9 cellular contexts compared by ENCODE assay signal in the genomic region with DNA sequence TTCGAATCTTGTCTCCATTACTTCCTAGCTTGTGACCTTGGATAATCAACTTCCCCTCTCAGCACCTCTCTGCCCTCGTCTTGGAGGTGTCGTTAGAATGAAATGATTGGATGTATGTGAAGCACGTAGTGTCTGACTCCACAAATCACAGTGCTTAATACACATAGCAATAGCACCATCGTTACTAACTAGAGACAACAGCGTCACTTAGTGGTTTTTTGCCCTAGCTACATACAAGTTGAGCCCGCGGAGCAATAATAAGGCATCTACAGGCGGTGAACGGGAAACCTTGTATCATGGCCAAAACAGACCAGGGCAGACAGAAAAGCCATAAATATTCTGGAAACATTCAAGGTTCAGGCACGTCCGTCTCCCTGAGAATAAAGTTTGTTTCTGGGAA.
DNase-seq lines count a peak whose midpoint lies in the region; ATAC-seq and TF ChIP-seq lines count a peak whose summit lies in the region.
"Had no signal": no experiment of that assay in that cellular context is flagged by ENCODE, and none has a peak within 500 bp of the region (broad histone marks: within the 10 kb centered on the region; RNA-seq: fewer than 3 reads in every experiment).

No MANE protein-coding gene starts in this region.

- POLR2A ChIA-PET in SK-N-SH (lab: Yijun Ruan, JAX) = no interaction called here

- H3F3A ChIP-seq in SK-N-SH (replicated peaks; ENCODE audit: insufficient read depth) = no peaks in the 10 kb centered on the region

- no peaks in the 10 kb centered on the region for H3K9me2 ChIP-seq in SK-N-SH

- ATAC-seq in SK-N-SH treated with all-trans-retinoic acid at 6 μM for 48 hours (no peak), sciatic nerve (no peak), GM18519 (IDR thresholded peaks at IDR 0.05; ENCODE audit: low FRiP score, unreplicated experiment) (no peak), HG03378 (IDR thresholded peaks at IDR 0.05; ENCODE audit: unreplicated experiment) (no peak)

- no peaks in the 10 kb centered on the region for H3K27me3 ChIP-seq in SK-N-SH (ENCODE audit: insufficient read depth)
- no peaks in the 10 kb centered on the region for H3K27me3 ChIP-seq in testis

- DNase-seq in SK-N-SH = peak; percentile 42
- DNase-seq in NOMO-1 (lab: John Stamatoyannopoulos, UW; ENCODE audit: unreplicated experiment in 2 of 2) = peak; percentile 30 to 72
- DNase-seq in erythroblast (lab: John Stamatoyannopoulos, UW) = peak; percentile 23 to 26
- DNase-seq in testis = peak; percentile 27
- no peak for DNase-seq in sciatic nerve (ENCODE audit: low spot score)

- no peak for TF ChIP-seq POLR2A in erythroblast (IDR thresholded peaks at IDR 0.05; ENCODE audit: low read length)
- TF ChIP-seq POLR2A in testis (IDR thresholded peaks at IDR 0.05) = no peak

- H3K4me2 ChIP-seq in SK-N-SH = no peak overlapping the region
- H3K4me2 ChIP-seq: KMS-11 had no signal

- H3K4me1 ChIP-seq in SK-N-SH (ENCODE audit: control insufficient read depth in 1 of 2, insufficient read depth in 2 of 2, low read depth in 1 of 2, low read length in 1 of 2) (no peaks in the 10 kb centered on the region), testis (no peaks in the 10 kb centered on the region)

- CTCF ChIA-PET in SK-N-SH (lab: Yijun Ruan, JAX) = interaction anchor here (0.6 to 8.0 kb wide), 5 partner anchors 8 to 112 kb away, joined by 3 to 63 read pairs (median 10); no protein-coding TSS in a partner anchor

- no peak overlapping the region for H3K9ac ChIP-seq in SK-N-SH
- H3K9ac ChIP-seq: KMS-11 had no signal

- TF ChIP-seq CTCF in SK-N-SH (IDR thresholded peaks at IDR 0.05) (peak; percentile 33), testis (IDR thresholded peaks at IDR 0.05) (peak in 1 of 3 experiments; percentile 12)

- no peaks in the 10 kb centered on the region for H3K79me2 ChIP-seq in SK-N-SH (ENCODE audit: insufficient read depth)

- H3K27ac ChIP-seq in SK-N-SH (ENCODE audit: low read depth in 2 of 2, low read length in 1 of 2) (no peak overlapping the region), testis (no peak overlapping the region)
- H3K27ac ChIP-seq: KMS-11 had no signal

- peak; percentile 64 for TF ChIP-seq RAD21 in SK-N-SH (IDR thresholded peaks at IDR 0.05; ENCODE audit: low read length)

- no peak overlapping the region for H3K4me3 ChIP-seq in SK-N-SH (ENCODE audit: low read depth in 2 of 2, low read length in 1 of 2)
- H3K4me3 ChIP-seq in testis = no peak overlapping the region

- no peak overlapping the region for H2AFZ ChIP-seq in SK-N-SH (ENCODE audit: low read depth)

- intact Hi-C loops in testis (cut with DNase I; ENCODE audit: low total_unique reads) = no loop called here
- intact Hi-C loops in sciatic nerve (cut with DNase I) = no loop called here

- no peaks in the 10 kb centered on the region for H4K20me1 ChIP-seq in SK-N-SH (ENCODE audit: insufficient read depth)

- WGBS in SK-N-SH (ENCODE audit: low lambda C conversion rate) = 26% methylated on average over 12 of the region's 12 CpGs
- WGBS in testis, 2 donors = 9 to 10% methylated on average over 12 of the region's 12 CpGs

- H3K36me3 ChIP-seq in SK-N-SH (replicated peaks in 1 of 2; ENCODE audit: control insufficient read depth in 1 of 2, insufficient read depth in 2 of 2, low read length in 1 of 2) (no peaks in the 10 kb centered on the region), testis (ENCODE audit: low read depth, missing control alignments) (no peaks in the 10 kb centered on the region)

- no peak for TF ChIP-seq EP300 in SK-N-SH (IDR thresholded peaks at IDR 0.05; ENCODE audit: borderline replicate concordance in 1 of 2, low read depth in 1 of 2, low read length in 1 of 2)

- H3K9me3 ChIP-seq in SK-N-SH (no peaks in the 10 kb centered on the region), testis (no peaks in the 10 kb centered on the region)

TF ChIP-seq in SK-N-SH, 30 proteins besides CTCF, POLR2A, EP300 and RAD21 (continues in another document):
- TF ChIP-seq FOXJ3 (CRISPR knock-in tag; IDR thresholded peaks at IDR 0.05) (no peak), TAF1 (IDR thresholded peaks at IDR 0.05; ENCODE audit: borderline replicate concordance, low read depth, low read length) (no peak), TEAD4 (IDR thresholded peaks at IDR 0.05; ENCODE audit: borderline replicate concordance, insufficient read depth) (no peak), RXRA (IDR thresholded peaks at IDR 0.05; ENCODE audit: borderline replicate concordance, low read depth) (no peak), SIN3A (IDR thresholded peaks at IDR 0.05; ENCODE audit: borderline replicate concordance, low read depth, low read length) (no peak), YY1 (IDR thresholded peaks at IDR 0.05; ENCODE audit: low read depth) (no peak), EZH2phosphoT487 (IDR thresholded peaks at IDR 0.05; ENCODE audit: borderline replicate concordance, low read depth) (no peak), JUND (IDR thresholded peaks at IDR 0.05) (no peak), MEF2A (IDR thresholded peaks at IDR 0.05; ENCODE audit: borderline replicate concordance, low read depth) (no peak), FOXM1 (IDR thresholded peaks at IDR 0.05; ENCODE audit: low read depth) (no peak), NFIC (IDR thresholded peaks at IDR 0.05; ENCODE audit: borderline replicate concordance) (no peak), NRF1 (IDR thresholded peaks at IDR 0.05; ENCODE audit: low read depth, low read length) (no peak), MXI1 (IDR thresholded peaks at IDR 0.05; ENCODE audit: low read depth, low read length) (no peak)
- TF ChIP-seq, protein P1, sequence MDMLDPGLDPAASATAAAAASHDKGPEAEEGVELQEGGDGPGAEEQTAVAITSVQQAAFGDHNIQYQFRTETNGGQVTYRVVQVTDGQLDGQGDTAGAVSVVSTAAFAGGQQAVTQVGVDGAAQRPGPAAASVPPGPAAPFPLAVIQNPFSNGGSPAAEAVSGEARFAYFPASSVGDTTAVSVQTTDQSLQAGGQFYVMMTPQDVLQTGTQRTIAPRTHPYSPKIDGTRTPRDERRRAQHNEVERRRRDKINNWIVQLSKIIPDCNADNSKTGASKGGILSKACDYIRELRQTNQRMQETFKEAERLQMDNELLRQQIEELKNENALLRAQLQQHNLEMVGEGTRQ (IDR thresholded peaks at IDR 0.05; ENCODE audit: borderline replicate concordance, low read depth, low read length) = no peak
- TF ChIP-seq, protein P2, sequence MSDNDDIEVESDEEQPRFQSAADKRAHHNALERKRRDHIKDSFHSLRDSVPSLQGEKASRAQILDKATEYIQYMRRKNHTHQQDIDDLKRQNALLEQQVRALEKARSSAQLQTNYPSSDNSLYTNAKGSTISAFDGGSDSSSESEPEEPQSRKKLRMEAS (IDR thresholded peaks at IDR 0.05; ENCODE audit: low read depth) = no peak

TF ChIP-seq in SK-N-SH treated with all-trans-retinoic acid at 6 μM for 48 hours, 23 proteins besides CTCF, POLR2A, EP300 and RAD21 (continues in another document):
- TF ChIP-seq CSDC2 (CRISPR knock-in tag; IDR thresholded peaks at IDR 0.05) = no peak
- no peak for TF ChIP-seq TCF4 (CRISPR knock-in tag; IDR thresholded peaks at IDR 0.05; ENCODE audit: borderline replicate concordance)
- TF ChIP-seq, protein P3, sequence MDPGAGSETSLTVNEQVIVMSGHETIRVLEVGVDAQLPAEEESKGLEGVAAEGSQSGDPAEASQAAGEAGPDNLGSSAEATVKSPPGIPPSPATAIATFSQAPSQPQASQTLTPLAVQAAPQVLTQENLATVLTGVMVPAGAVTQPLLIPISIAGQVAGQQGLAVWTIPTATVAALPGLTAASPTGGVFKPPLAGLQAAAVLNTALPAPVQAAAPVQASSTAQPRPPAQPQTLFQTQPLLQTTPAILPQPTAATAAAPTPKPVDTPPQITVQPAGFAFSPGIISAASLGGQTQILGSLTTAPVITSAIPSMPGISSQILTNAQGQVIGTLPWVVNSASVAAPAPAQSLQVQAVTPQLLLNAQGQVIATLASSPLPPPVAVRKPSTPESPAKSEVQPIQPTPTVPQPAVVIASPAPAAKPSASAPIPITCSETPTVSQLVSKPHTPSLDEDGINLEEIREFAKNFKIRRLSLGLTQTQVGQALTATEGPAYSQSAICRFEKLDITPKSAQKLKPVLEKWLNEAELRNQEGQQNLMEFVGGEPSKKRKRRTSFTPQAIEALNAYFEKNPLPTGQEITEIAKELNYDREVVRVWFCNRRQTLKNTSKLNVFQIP (CRISPR knock-in tag; IDR thresholded peaks at IDR 0.05; ENCODE audit: borderline replicate concordance, low read depth) = no peak
- TF ChIP-seq ARNTL (CRISPR knock-in tag; IDR thresholded peaks at IDR 0.05; ENCODE audit: borderline replicate concordance, low read depth) = no peak
- no peak for TF ChIP-seq TOX (CRISPR knock-in tag; IDR thresholded peaks at IDR 0.05; ENCODE audit: borderline replicate concordance)
- no peak for TF ChIP-seq ESRRG (CRISPR knock-in tag; IDR thresholded peaks at IDR 0.05)
- TF ChIP-seq SNAI2 (CRISPR knock-in tag; IDR thresholded peaks at IDR 0.05) = no peak
- no peak for TF ChIP-seq ZFP3 (CRISPR knock-in tag; IDR thresholded peaks at IDR 0.05)
- no peak for TF ChIP-seq ZNF8 (CRISPR knock-in tag; IDR thresholded peaks at IDR 0.05)
- no peak for TF ChIP-seq ZNF70 (CRISPR knock-in tag; IDR thresholded peaks at IDR 0.05)
- TF ChIP-seq, protein P4, sequence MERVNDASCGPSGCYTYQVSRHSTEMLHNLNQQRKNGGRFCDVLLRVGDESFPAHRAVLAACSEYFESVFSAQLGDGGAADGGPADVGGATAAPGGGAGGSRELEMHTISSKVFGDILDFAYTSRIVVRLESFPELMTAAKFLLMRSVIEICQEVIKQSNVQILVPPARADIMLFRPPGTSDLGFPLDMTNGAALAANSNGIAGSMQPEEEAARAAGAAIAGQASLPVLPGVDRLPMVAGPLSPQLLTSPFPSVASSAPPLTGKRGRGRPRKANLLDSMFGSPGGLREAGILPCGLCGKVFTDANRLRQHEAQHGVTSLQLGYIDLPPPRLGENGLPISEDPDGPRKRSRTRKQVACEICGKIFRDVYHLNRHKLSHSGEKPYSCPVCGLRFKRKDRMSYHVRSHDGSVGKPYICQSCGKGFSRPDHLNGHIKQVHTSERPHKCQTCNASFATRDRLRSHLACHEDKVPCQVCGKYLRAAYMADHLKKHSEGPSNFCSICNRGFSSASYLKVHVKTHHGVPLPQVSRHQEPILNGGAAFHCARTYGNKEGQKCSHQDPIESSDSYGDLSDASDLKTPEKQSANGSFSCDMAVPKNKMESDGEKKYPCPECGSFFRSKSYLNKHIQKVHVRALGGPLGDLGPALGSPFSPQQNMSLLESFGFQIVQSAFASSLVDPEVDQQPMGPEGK (CRISPR knock-in tag; IDR thresholded peaks at IDR 0.05; ENCODE audit: borderline replicate concordance) = no peak
